Comparison of ENCODE assay signal across 15 cellular contexts in the genomic region with DNA sequence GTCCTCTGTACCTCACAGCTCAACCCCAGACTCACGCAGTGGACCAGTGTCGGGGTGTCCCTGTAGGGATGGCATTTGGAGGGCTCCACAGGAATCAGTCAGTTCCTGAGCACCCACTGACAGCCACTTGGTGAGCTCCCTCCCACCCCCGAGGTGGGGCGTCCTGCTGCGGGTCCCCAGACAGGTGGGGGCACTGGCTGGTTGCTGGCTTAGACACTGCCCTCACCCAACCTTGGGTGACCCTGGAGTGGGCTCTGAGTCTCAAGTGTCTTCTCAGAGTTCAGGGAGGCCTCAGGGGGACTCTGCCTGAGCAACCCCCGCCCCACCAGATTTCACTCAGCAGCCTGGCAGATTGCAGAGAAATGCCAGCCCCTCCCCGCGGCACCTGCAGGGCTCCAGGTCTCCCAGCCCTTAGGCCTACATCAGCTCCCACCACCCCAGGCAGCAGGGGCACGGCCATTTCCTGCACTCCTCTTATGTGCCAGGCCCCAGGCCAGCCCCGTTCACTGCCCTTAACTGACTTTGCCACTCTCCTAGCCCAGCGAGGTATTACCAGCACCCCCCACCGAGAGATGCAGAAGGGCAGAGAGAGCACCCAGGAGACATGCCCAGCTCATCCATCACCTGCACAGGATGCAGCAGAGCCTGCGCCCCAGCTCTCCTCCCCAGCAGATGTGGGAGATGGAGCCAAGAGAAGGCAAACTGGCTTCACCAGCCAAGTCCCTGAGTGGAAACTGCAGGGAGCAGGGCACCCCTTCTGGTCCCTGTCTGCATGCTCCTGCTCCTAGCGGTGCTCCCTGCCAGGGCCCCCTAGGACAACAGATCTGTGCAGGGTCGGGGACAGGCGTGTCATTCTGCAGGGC. TPM values are rescaled to one million over a fixed set of nuclear protein-coding genes. Genes with fewer than 3 reads are reported as not detected.
DNase-seq lines count a peak whose midpoint lies in the region; ATAC-seq and TF ChIP-seq lines count a peak whose summit lies in the region.
"Had no signal": no experiment of that assay in that cellular context is flagged by ENCODE, and none has a peak within 500 bp of the region (broad histone marks: within the 10 kb centered on the region; RNA-seq: fewer than 3 reads in every experiment).

No MANE protein-coding gene starts in this region.

- H3K4me1 ChIP-seq in adrenal gland (replicated peaks in 1 of 2) (peaks cover 0 to 12% of the 10 kb centered on the region in 2 donors), body of pancreas (peaks cover 22% of the 10 kb centered on the region)
- H3K4me1 ChIP-seq: testis had no signal

- H3K36me3 ChIP-seq in adrenal gland (replicated peaks in 1 of 2) (no peaks in the 10 kb centered on the region), body of pancreas (replicated peaks in 1 of 2; ENCODE audit: insufficient read depth in 1 of 2, low read depth in 2 of 2) (no peaks in the 10 kb centered on the region)
- H3K36me3 ChIP-seq: cardiac muscle cell had no signal

- H3K27ac Mint-ChIP-seq in stimulated activated naive CD8-positive, alpha-beta T cell treated with anti-CD3 and anti-CD28 coated beads, Interleukin-15, amount 100 ng/mL, for 72 hours, result no peak overlapping the region
- no peak overlapping the region for H3K27ac Mint-ChIP-seq in activated T-helper 2 cell treated with anti-CD3 and anti-CD28 coated beads, Interferon-gamma antibody, Interleukin-2, Interleukin-4, amounts not matched to agents 10 μg/mL and 5 μg/mL and 100 μg/mL, durations not matched to agents 14 hours and 24 hours and 36 hours
- H3K27ac Mint-ChIP-seq in natural killer cell, result no peak overlapping the region

- H3K27me3 Mint-ChIP-seq in stimulated activated naive CD8-positive, alpha-beta T cell treated with anti-CD3 and anti-CD28 coated beads, Interleukin-15, amount 100 ng/mL, for 72 hours, result no peaks in the 10 kb centered on the region
- peaks cover 2% of the 10 kb centered on the region for H3K27me3 Mint-ChIP-seq in activated T-helper 2 cell treated with anti-CD3 and anti-CD28 coated beads, Interferon-gamma antibody, Interleukin-2, Interleukin-4, amounts not matched to agents 10 μg/mL and 5 μg/mL and 100 μg/mL, durations not matched to agents 14 hours and 24 hours and 36 hours (ENCODE audit: low read depth)
- H3K27me3 Mint-ChIP-seq in natural killer cell (ENCODE audit: low read depth in 2 of 2), result no peaks in the 10 kb centered on the region
- H3K27me3 Mint-ChIP-seq: activated naive CD8-positive, alpha-beta T cell treated with anti-CD3 and anti-CD28 coated beads, Interleukin-2, amount 50 U/mL, for 24 hours had no signal

- DNase-seq in stimulated activated naive CD8-positive, alpha-beta T cell treated with anti-CD3 and anti-CD28 coated beads, Interleukin-15, amount 100 ng/mL, for 72 hours, result no peak
- DNase-seq in stimulated activated naive CD8-positive, alpha-beta T cell treated with anti-CD3 and anti-CD28 coated beads, Interleukin-15, Interleukin-2, amounts not matched to agents 100 U/mL and 50 U/mL, for 24 hours, result no peak
- no peak for DNase-seq in activated T-helper 2 cell treated with anti-CD3 and anti-CD28 coated beads, Interferon-gamma antibody, Interleukin-2, Interleukin-4, amounts not matched to agents 10 μg/mL and 5 μg/mL and 100 μg/mL, durations not matched to agents 14 hours and 24 hours and 36 hours (ENCODE audit: low spot score)
- DNase-seq in natural killer cell, result no peak
- no peak for DNase-seq in adrenal gland
- DNase-seq in body of pancreas, result no peak
- DNase-seq: activated CD4-positive, alpha-beta T cell treated with anti-CD3 and anti-CD28 coated beads for 4 hours; activated naive CD8-positive, alpha-beta T cell treated with anti-CD3 and anti-CD28 coated beads, Interleukin-2, amount 50 U/mL, for 24 hours; H7; NCI-H526; nucleus accumbens; SW 1271; testis had no signal

- no peaks in the 10 kb centered on the region for H3K9me3 Mint-ChIP-seq in stimulated activated naive CD8-positive, alpha-beta T cell treated with anti-CD3 and anti-CD28 coated beads, Interleukin-15, amount 100 ng/mL, for 72 hours
- no peaks in the 10 kb centered on the region for H3K9me3 Mint-ChIP-seq in activated T-helper 2 cell treated with anti-CD3 and anti-CD28 coated beads, Interferon-gamma antibody, Interleukin-2, Interleukin-4, amounts not matched to agents 10 μg/mL and 5 μg/mL and 100 μg/mL, durations not matched to agents 14 hours and 24 hours and 36 hours
- H3K9me3 Mint-ChIP-seq in natural killer cell, result no peaks in the 10 kb centered on the region
- H3K9me3 Mint-ChIP-seq: activated naive CD8-positive, alpha-beta T cell treated with anti-CD3 and anti-CD28 coated beads, Interleukin-2, amount 50 U/mL, for 24 hours had no signal

- no peak for ATAC-seq in stimulated activated naive CD8-positive, alpha-beta T cell treated with anti-CD3 and anti-CD28 coated beads, Interleukin-15, amount 100 ng/mL, for 72 hours
- no peak for ATAC-seq in stimulated activated naive CD8-positive, alpha-beta T cell treated with anti-CD3 and anti-CD28 coated beads, Interleukin-15, Interleukin-2, amounts not matched to agents 100 U/mL and 50 U/mL, for 24 hours
- ATAC-seq in natural killer cell (no peak), HG03457 (IDR thresholded peaks at IDR 0.05; ENCODE audit: unreplicated experiment) (no peak), body of pancreas (no peak)
- ATAC-seq: activated naive CD8-positive, alpha-beta T cell treated with anti-CD3 and anti-CD28 coated beads, Interleukin-2, amount 50 U/mL, for 24 hours had no signal

- H3K27me3 ChIP-seq in adrenal gland (no peaks in the 10 kb centered on the region), body of pancreas (no peaks in the 10 kb centered on the region)
- H3K27me3 ChIP-seq: cardiac muscle cell, testis had no signal

- TF ChIP-seq CTCF in natural killer cell (IDR thresholded peaks at IDR 0.05), result no peak
- TF ChIP-seq CTCF in adrenal gland (IDR thresholded peaks at IDR 0.05), result no peak
- no peak for TF ChIP-seq CTCF in body of pancreas (IDR thresholded peaks at IDR 0.05)

- H3K36me3 Mint-ChIP-seq in activated T-helper 2 cell treated with anti-CD3 and anti-CD28 coated beads, Interferon-gamma antibody, Interleukin-2, Interleukin-4, amounts not matched to agents 10 μg/mL and 5 μg/mL and 100 μg/mL, durations not matched to agents 14 hours and 24 hours and 36 hours (ENCODE audit: low read depth), result peaks cover 4% of the 10 kb centered on the region
- H3K36me3 Mint-ChIP-seq in natural killer cell, result no peaks in the 10 kb centered on the region

- no peak overlapping the region for H3K27ac ChIP-seq in adrenal gland
- H3K27ac ChIP-seq in body of pancreas, result no peak overlapping the region
- H3K27ac ChIP-seq: cardiac muscle cell, testis had no signal

- H3K9me3 ChIP-seq in adrenal gland (replicated peaks in 1 of 3), result no peaks in the 10 kb centered on the region
- H3K9me3 ChIP-seq in body of pancreas, result no peaks in the 10 kb centered on the region
- H3K9me3 ChIP-seq: testis had no signal

- no peak overlapping the region for H3K4me3 ChIP-seq in adrenal gland
- no peak overlapping the region for H3K4me3 ChIP-seq in body of pancreas
- H3K4me3 ChIP-seq: cardiac muscle cell, testis had no signal

- peak overlapping the region; percentile 33 to 76 for H3K4me3 Mint-ChIP-seq in stimulated activated naive CD8-positive, alpha-beta T cell treated with anti-CD3 and anti-CD28 coated beads, Interleukin-15, amount 100 ng/mL, for 72 hours
- H3K4me3 Mint-ChIP-seq in activated T-helper 2 cell treated with anti-CD3 and anti-CD28 coated beads, Interferon-gamma antibody, Interleukin-2, Interleukin-4, amounts not matched to agents 10 μg/mL and 5 μg/mL and 100 μg/mL, durations not matched to agents 14 hours and 24 hours and 36 hours (ENCODE audit: low read depth), result peak overlapping the region; percentile 13
- H3K4me3 Mint-ChIP-seq in natural killer cell, result peak overlapping the region; percentile 83

- H3K4me1 Mint-ChIP-seq in stimulated activated naive CD8-positive, alpha-beta T cell treated with anti-CD3 and anti-CD28 coated beads, Interleukin-15, amount 100 ng/mL, for 72 hours, result peaks cover 72% of the 10 kb centered on the region
- peaks cover 3% of the 10 kb centered on the region for H3K4me1 Mint-ChIP-seq in activated T-helper 2 cell treated with anti-CD3 and anti-CD28 coated beads, Interferon-gamma antibody, Interleukin-2, Interleukin-4, amounts not matched to agents 10 μg/mL and 5 μg/mL and 100 μg/mL, durations not matched to agents 14 hours and 24 hours and 36 hours (ENCODE audit: low read depth)
- peaks cover 35 to 61% of the 10 kb centered on the region in 2 donors for H3K4me1 Mint-ChIP-seq in natural killer cell

- TF ChIP-seq POLR2A in adrenal gland (IDR thresholded peaks at IDR 0.05) (no peak), body of pancreas (IDR thresholded peaks at IDR 0.05) (no peak)

- intact Hi-C loops in activated T-helper 2 cell treated with anti-CD3 and anti-CD28 coated beads, Interferon-gamma antibody, Interleukin-2, Interleukin-4, amounts not matched to agents 10 μg/mL and 5 μg/mL and 100 μg/mL, durations not matched to agents 14 hours and 24 hours and 36 hours (cut with micrococcal nuclease), result no loop called here
- intact Hi-C loops in natural killer cell (cut with micrococcal nuclease), result no loop called here
- intact Hi-C loops in adrenal gland (cut with DNase I), result no loop called here
- intact Hi-C loops in body of pancreas (cut with DNase I), result no loop called here

- WGBS in adrenal gland, 4 donors, result 82 to 93% (median 92%) methylated on average over 8 to 16 of the region's 16 CpGs
- 90 to 91% methylated on average over 6 to 16 of the region's 16 CpGs for WGBS in body of pancreas, 2 donors

RNA-seq across cellular contexts. Expression of gene PRR5, which starts 2.4 kb away (rescaled TPM):
- 19.8 TPM in 2 replicates for total RNA-seq in activated T-helper 2 cell treated with anti-CD3 and anti-CD28 coated beads, Interferon-gamma antibody, Interleukin-2, Interleukin-4, amounts not matched to agents 10 μg/mL and 5 μg/mL and 100 μg/mL, durations not matched to agents 14 hours and 24 hours and 36 hours
- 100 to 1,000 TPM in 1 of 3 donors, 10 to 100 TPM in 2; 92.6 to 133 (median 93.4) TPM for total RNA-seq in natural killer cell
- 10 to 100 TPM in 4 of 8 donors, 1 to 10 TPM in 4; 6.6 to 19.4 (median 10.0) TPM for total RNA-seq in adrenal gland
- 10 to 100 TPM in 2 of 3 donors, 1 to 10 TPM in 1; 1.7 to 21.4 (median 19.7) TPM for polyA plus RNA-seq in adrenal gland
- 10 to 100 TPM; 12.5 to 20.4 TPM for total RNA-seq in body of pancreas

RNA-seq across cellular contexts. Expression of gene ARHGAP8, which starts 48.0 kb away (rescaled TPM):
- 0.30 and 1.1 TPM in 2 replicates for total RNA-seq in activated T-helper 2 cell treated with anti-CD3 and anti-CD28 coated beads, Interferon-gamma antibody, Interleukin-2, Interleukin-4, amounts not matched to agents 10 μg/mL and 5 μg/mL and 100 μg/mL, durations not matched to agents 14 hours and 24 hours and 36 hours
- total RNA-seq in natural killer cell, result 10 to 100 TPM; 23.6 to 32.6 (median 26.5) TPM
- 1 to 10 TPM in 3 of 8 donors, under 1 TPM in 5; 0.12 to 3.6 (median 0.66) TPM for total RNA-seq in adrenal gland
- 1 to 10 TPM in 2 of 3 donors, under 1 TPM in 1; 0.71 to 3.9 (median 3.3) TPM for polyA plus RNA-seq in adrenal gland
- total RNA-seq in body of pancreas, result 10 to 100 TPM; 12.2 to 15.2 TPM

Comparison
In these comparisons a context has a peak if more than half of its experiments do, and no peak if none do; other contexts are left out.
1. H3K4me3 Mint-ChIP-seq: peak in every context shown above with its lines; median percentile 83 in natural killer cell; 54 in stimulated activated naive CD8-positive, alpha-beta T cell treated with anti-CD3 and anti-CD28 coated beads, Interleukin-15, amount 100 ng/mL, for 72 hours; 13 in activated T-helper 2 cell treated with anti-CD3 and anti-CD28 coated beads, Interferon-gamma antibody, Interleukin-2, Interleukin-4, amounts not matched to agents 10 μg/mL and 5 μg/mL and 100 μg/mL, durations not matched to agents 14 hours and 24 hours and 36 hours.